In genomic region chr12:102119674-102120563, GRCh38 we compare ENCODE assay signal across 8 cellular contexts. TPM values are rescaled to one million over a fixed set of nuclear protein-coding genes. Genes with fewer than 3 reads are reported as not detected.
DNase-seq lines count a peak whose midpoint lies in the region; ATAC-seq and TF ChIP-seq lines count a peak whose summit lies in the region.

TSS of gene NUP37 (minus strand) at chr12:102120114. CDS start at chr12:102118518, 1,596 bp downstream.
TSS of gene PARPBP (plus strand) at chr12:102120183. CDS start at chr12:102123889, 3,706 bp downstream.

- H3K27me3 ChIP-seq in duodenal mucosa (ENCODE audit: control insufficient read depth in 1 of 2, insufficient read depth in 2 of 2, low read length in 2 of 2) (no peaks in the 10 kb centered on the region), right lobe of liver (no peaks in the 10 kb centered on the region)

- peak in 1 of 4 donors; percentile 11 for TF ChIP-seq CTCF in right lobe of liver (IDR thresholded peaks at IDR 0.05)

- ATAC-seq in GM19372 (IDR thresholded peaks at IDR 0.05; ENCODE audit: low read depth, unreplicated experiment) = peak; percentile 96
- peak; percentile 92 for ATAC-seq in HG03558 (IDR thresholded peaks at IDR 0.05; ENCODE audit: extremely low read depth, unreplicated experiment)
- peak; percentile 100 for ATAC-seq in right lobe of liver

- peak within 1 kb of the TSS; percentile 95 for H3K4me3 ChIP-seq in duodenal mucosa (ENCODE audit: low read depth in 1 of 2, low read length in 2 of 2)
- peak within 1 kb of the TSS; percentile 66 to 98 (median 73) for H3K4me3 ChIP-seq in right lobe of liver

- DNase-seq in CD1c-positive myeloid dendritic cell (ENCODE audit: extremely low spot score) (peak; percentile 94), NCI-H774 (lab: John Stamatoyannopoulos, UW) (peak; percentile 88), right lobe of liver (peak; percentile 91 to 93 (median 91))
- peak; percentile 89 to 92 for DNase-seq in activated CD4-positive, alpha-beta T cell treated with anti-CD3 and anti-CD28 coated beads, Interleukin-2, amount 50 U/mL, for 48 hours
- DNase-seq in stimulated activated CD4-positive, alpha-beta T cell treated with anti-CD3 and anti-CD28 coated beads, Interleukin-4, amount 100 ng/mL, for 4 hours = peak; percentile 85 to 88

- H3K36me3 ChIP-seq in duodenal mucosa (ENCODE audit: control insufficient read depth in 1 of 2, insufficient read depth in 2 of 2, low read length in 2 of 2) (no peaks in the 10 kb centered on the region), right lobe of liver (no peaks in the 10 kb centered on the region)

- WGBS in right lobe of liver (ENCODE audit: insufficient coverage, low coverage, low lambda C conversion rate, missing lambda C conversion rate) = under 1% methylated on average over 22 of the region's 62 CpGs

- H3K27ac ChIP-seq in duodenal mucosa (ENCODE audit: low read depth, low read length) (peak within 1 kb of the TSS; percentile 22), right lobe of liver (peak within 1 kb of the TSS in 2 of 3 donors; percentile 55 to 70)

- TF ChIP-seq POLR2A in right lobe of liver (IDR thresholded peaks at IDR 0.05) = peak; percentile 43

- peak within 1 kb of the TSS; percentile 91 to 92 for H3K9ac ChIP-seq in duodenal mucosa (ENCODE audit: low read depth in 1 of 2, low read length in 2 of 2)

- H3K4me1 ChIP-seq in duodenal mucosa (ENCODE audit: control insufficient read depth in 1 of 2, insufficient read depth in 2 of 2, low read length in 2 of 2) = peaks cover 10 to 16% of the 10 kb centered on the region in 2 donors
- H3K4me1 ChIP-seq in right lobe of liver = peaks cover 0 to 5% (median 3%) of the 10 kb centered on the region in 4 donors

- H3K9me3 ChIP-seq in duodenal mucosa (ENCODE audit: control insufficient read depth in 1 of 2, low read length in 2 of 2) (no peaks in the 10 kb centered on the region), right lobe of liver (no peaks in the 10 kb centered on the region)

- intact Hi-C loops in right lobe of liver (cut with DNase I) = no loop called here

RNA-seq across cellular contexts. Expression of gene NUP37, which starts in this region (rescaled TPM):
- 1 to 10 TPM; 5.6 to 9.9 (median 7.0) TPM for total RNA-seq in right lobe of liver

RNA-seq across cellular contexts. Expression of gene PARPBP, which starts in this region (rescaled TPM):
- total RNA-seq in right lobe of liver = 1 to 10 TPM in 3 of 6 experiments, under 1 TPM in 3; 0.33 to 2.8 (median 0.91) TPM

Comparison
In these comparisons a context has a peak if more than half of its experiments do, and no peak if none do; other contexts are left out.
1. Peak in every context shown above with its lines: DNase-seq, ATAC-seq, H3K4me3 ChIP-seq and H3K27ac ChIP-seq.